In the genomic region with DNA sequence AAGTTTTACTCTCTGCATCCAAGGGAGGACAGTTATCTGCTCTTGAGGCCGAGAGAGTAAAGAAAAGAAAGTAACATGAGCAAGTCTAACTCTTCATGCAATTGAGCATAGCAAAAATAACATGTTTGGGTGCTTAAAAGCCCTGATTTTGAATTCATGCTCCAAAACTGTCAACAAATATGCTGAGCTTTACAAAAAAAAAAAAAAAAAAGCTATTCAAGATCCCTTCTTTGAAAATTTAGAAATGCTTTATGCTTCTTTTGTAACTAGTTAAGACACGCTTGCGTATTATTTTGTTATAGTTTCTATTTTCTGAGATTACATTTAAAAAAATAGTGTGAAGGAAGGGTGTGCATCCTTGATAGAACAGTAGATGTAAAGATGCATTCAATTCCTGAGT, we compare ENCODE assay signal across 38 cellular contexts.
"Had no signal": no experiment of that assay in that cellular context is flagged by ENCODE, and none has a peak within 500 bp of the region (broad histone marks: within the 10 kb centered on the region; RNA-seq: fewer than 3 reads in every experiment).

No MANE protein-coding gene starts in this region.

- DNase-seq: activated effector memory CD4-positive, alpha-beta T cell treated with anti-CD3 and anti-CD28 coated beads, Interleukin-2, amount 50 U/mL, for 16 hours; activated effector memory CD4-positive, alpha-beta T cell treated with Interleukin-2 at 50 U/mL for 16 hours; activated gamma-delta T cell; activated gamma-delta T cell treated with Interleukin-2 at 50 U/mL for 16 hours; activated naive CD4-positive, alpha-beta T cell; activated naive CD4-positive, alpha-beta T cell treated with anti-CD3 and anti-CD28 coated beads for 36 hours; activated naive CD4-positive, alpha-beta T cell treated with anti-CD3 and anti-CD28 coated beads, Interleukin-2, amount 10 ng/mL, durations not matched to agents 7 days and 5 days; activated naive CD4-positive, alpha-beta T cell treated with anti-CD3 and anti-CD28 coated beads, Interleukin-2, amount 50 U/mL, for 16 hours; activated naive CD4-positive, alpha-beta T cell treated with Interleukin-2 at 50 U/mL for 16 hours; activated naive CD8-positive, alpha-beta T cell treated with anti-CD3 and anti-CD28 coated beads for 36 hours; activated naive CD8-positive, alpha-beta T cell treated with anti-CD3 and anti-CD28 coated beads, Interleukin-2, amount 10 ng/mL, durations not matched to agents 7 days and 5 days; activated naive CD8-positive, alpha-beta T cell treated with anti-CD3 and anti-CD28 coated beads, Interleukin-2, amount 50 U/mL, for 24 hours; activated T-cell treated with anti-CD3 and anti-CD28 coated beads, Interleukin-2, amount 50 U/mL, for 24 hours; activated T-cell treated with anti-CD3 and anti-CD28 coated beads, Interleukin-2, amount 50 U/mL, for 4 hours; activated T-cell treated with anti-CD3 and anti-CD28 coated beads, Interleukin-2, amount 50 U/mL, for 48 hours; activated T-cell treated with anti-CD3 and anti-CD28 coated beads, Interleukin-2, amount 50 U/mL, for 72 hours; adrenal gland; amniotic stem cell; amygdala; anterior cingulate cortex; aorta; body of pancreas; brain microvascular endothelial cell; central memory CD4-positive, alpha-beta T cell; cerebellar nuclear complex had no signal

- H3K9me3 ChIP-seq: adrenal gland, ascending aorta, body of pancreas, breast epithelium had no signal

- H3K4me3 Mint-ChIP-seq: activated naive CD4-positive, alpha-beta T cell treated with anti-CD3 and anti-CD28 coated beads for 36 hours; activated naive CD4-positive, alpha-beta T cell treated with anti-CD3 and anti-CD28 coated beads, Interleukin-2, amount 10 ng/mL, durations not matched to agents 7 days and 5 days; activated naive CD4-positive, alpha-beta T cell treated with anti-CD3 and anti-CD28 coated beads, Interleukin-2, amount 50 U/mL, for 24 hours; activated naive CD8-positive, alpha-beta T cell; activated naive CD8-positive, alpha-beta T cell treated with anti-CD3 and anti-CD28 coated beads for 36 hours; activated naive CD8-positive, alpha-beta T cell treated with anti-CD3 and anti-CD28 coated beads, Interleukin-2, amount 10 ng/mL, durations not matched to agents 7 days and 5 days; activated naive CD8-positive, alpha-beta T cell treated with anti-CD3 and anti-CD28 coated beads, Interleukin-2, amount 50 U/mL, for 24 hours; activated T-cell treated with anti-CD3 and anti-CD28 coated beads, Interleukin-2, amount 50 U/mL, for 24 hours; activated T-cell treated with anti-CD3 and anti-CD28 coated beads, Interleukin-2, amount 50 U/mL, for 4 hours; activated T-cell treated with anti-CD3 and anti-CD28 coated beads, Interleukin-2, amount 50 U/mL, for 72 hours; activated T-helper 1 cell treated with anti-CD3 and anti-CD28 coated beads, Interleukin-12 subunit alpha, Interleukin-12 subunit beta, Interleukin-2, Interleukin-4 antibody, amounts not matched to agents 30 ng/mL and 10 ng/mL and 1 ng/mL, durations not matched to agents 14 hours and 24 hours and 36 hours; activated T-helper 17 cell treated with anti-CD3 and anti-CD28 coated beads, Interleukin-2, amount 50 U/mL, for 72 hours; brain; central memory CD8-positive, alpha-beta T cell had no signal

- ATAC-seq: activated naive CD4-positive, alpha-beta T cell treated with anti-CD3 and anti-CD28 coated beads, Interleukin-2, amount 50 U/mL, for 72 hours; activated naive CD8-positive, alpha-beta T cell treated with anti-CD3 and anti-CD28 coated beads, Interleukin-2, amount 50 U/mL, for 24 hours; activated T-cell treated with anti-CD3 and anti-CD28 coated beads, Interleukin-2, amount 50 U/mL, for 4 hours; activated T-cell treated with anti-CD3 and anti-CD28 coated beads, Interleukin-2, amount 50 U/mL, for 72 hours; activated T-helper 17 cell treated with anti-CD3 and anti-CD28 coated beads, Interleukin-2, amount 50 U/mL, for 72 hours; body of pancreas had no signal

- H3K27me3 Mint-ChIP-seq: activated naive CD4-positive, alpha-beta T cell treated with anti-CD3 and anti-CD28 coated beads, Interleukin-2, amount 50 U/mL, for 24 hours; activated naive CD8-positive, alpha-beta T cell; activated naive CD8-positive, alpha-beta T cell treated with anti-CD3 and anti-CD28 coated beads for 36 hours; activated naive CD8-positive, alpha-beta T cell treated with anti-CD3 and anti-CD28 coated beads, Interleukin-2, amount 50 U/mL, for 24 hours; activated T-cell treated with anti-CD3 and anti-CD28 coated beads, Interleukin-2, amount 50 U/mL, for 24 hours; central memory CD8-positive, alpha-beta T cell had no signal

- H3K36me3 ChIP-seq: adrenal gland, ascending aorta, brain microvascular endothelial cell, breast epithelium, cardiac muscle cell had no signal

- H3K27ac ChIP-seq: adrenal gland, ascending aorta, body of pancreas, brain microvascular endothelial cell, breast epithelium, cardiac muscle cell had no signal

- H3K4me1 Mint-ChIP-seq: activated naive CD4-positive, alpha-beta T cell treated with anti-CD3 and anti-CD28 coated beads, Interleukin-2, amount 10 ng/mL, durations not matched to agents 7 days and 5 days; activated naive CD4-positive, alpha-beta T cell treated with anti-CD3 and anti-CD28 coated beads, Interleukin-2, amount 50 U/mL, for 24 hours; activated naive CD8-positive, alpha-beta T cell treated with anti-CD3 and anti-CD28 coated beads, Interleukin-2, amount 10 ng/mL, durations not matched to agents 7 days and 5 days; activated naive CD8-positive, alpha-beta T cell treated with anti-CD3 and anti-CD28 coated beads, Interleukin-2, amount 50 U/mL, for 24 hours; activated T-helper 17 cell treated with anti-CD3 and anti-CD28 coated beads, Interleukin-2, amount 50 U/mL, for 72 hours; brain; central memory CD8-positive, alpha-beta T cell had no signal

- H3K36me3 Mint-ChIP-seq: activated naive CD4-positive, alpha-beta T cell treated with anti-CD3 and anti-CD28 coated beads, Interleukin-2, amount 10 ng/mL, durations not matched to agents 7 days and 5 days; activated naive CD4-positive, alpha-beta T cell treated with anti-CD3 and anti-CD28 coated beads, Interleukin-2, amount 50 U/mL, for 24 hours; activated naive CD4-positive, alpha-beta T cell treated with anti-CD3 and anti-CD28 coated beads, Interleukin-2, amount 50 U/mL, for 72 hours; activated naive CD8-positive, alpha-beta T cell; activated naive CD8-positive, alpha-beta T cell treated with anti-CD3 and anti-CD28 coated beads for 36 hours; activated naive CD8-positive, alpha-beta T cell treated with anti-CD3 and anti-CD28 coated beads, Interleukin-2, amount 10 ng/mL, durations not matched to agents 7 days and 5 days; brain had no signal

- H3K4me3 ChIP-seq: adrenal gland, ascending aorta, body of pancreas, breast epithelium, cardiac muscle cell had no signal

- H3K4me1 ChIP-seq: adrenal gland, ascending aorta, body of pancreas, breast epithelium had no signal

- H3K9me3 Mint-ChIP-seq: activated naive CD4-positive, alpha-beta T cell treated with anti-CD3 and anti-CD28 coated beads for 36 hours; activated naive CD4-positive, alpha-beta T cell treated with anti-CD3 and anti-CD28 coated beads, Interleukin-2, amount 10 ng/mL, durations not matched to agents 7 days and 5 days; activated naive CD4-positive, alpha-beta T cell treated with anti-CD3 and anti-CD28 coated beads, Interleukin-2, amount 50 U/mL, for 24 hours; activated naive CD4-positive, alpha-beta T cell treated with anti-CD3 and anti-CD28 coated beads, Interleukin-2, amount 50 U/mL, for 72 hours; activated naive CD8-positive, alpha-beta T cell treated with anti-CD3 and anti-CD28 coated beads for 36 hours; activated naive CD8-positive, alpha-beta T cell treated with anti-CD3 and anti-CD28 coated beads, Interleukin-2, amount 10 ng/mL, durations not matched to agents 7 days and 5 days; activated naive CD8-positive, alpha-beta T cell treated with anti-CD3 and anti-CD28 coated beads, Interleukin-2, amount 50 U/mL, for 24 hours; activated T-cell treated with anti-CD3 and anti-CD28 coated beads, Interleukin-2, amount 50 U/mL, for 24 hours; activated T-cell treated with anti-CD3 and anti-CD28 coated beads, Interleukin-2, amount 50 U/mL, for 4 hours; activated T-helper 1 cell treated with anti-CD3 and anti-CD28 coated beads, Interleukin-12 subunit alpha, Interleukin-12 subunit beta, Interleukin-2, Interleukin-4 antibody, amounts not matched to agents 30 ng/mL and 10 ng/mL and 1 ng/mL, durations not matched to agents 14 hours and 24 hours and 36 hours; activated T-helper 17 cell treated with anti-CD3 and anti-CD28 coated beads, Interleukin-2, amount 50 U/mL, for 72 hours; activated T-helper 2 cell treated with anti-CD3 and anti-CD28 coated beads, Interferon-gamma antibody, Interleukin-2, Interleukin-4, amounts not matched to agents 10 μg/mL and 5 μg/mL and 100 μg/mL, durations not matched to agents 14 hours and 24 hours and 36 hours; central memory CD8-positive, alpha-beta T cell had no signal

- FAIRE-seq: astrocyte, bronchial epithelial cell had no signal

- H3K27me3 ChIP-seq: adrenal gland, ascending aorta, body of pancreas, brain microvascular endothelial cell, breast epithelium, cardiac muscle cell had no signal

- H3K27ac Mint-ChIP-seq: activated naive CD4-positive, alpha-beta T cell treated with anti-CD3 and anti-CD28 coated beads for 36 hours; activated naive CD4-positive, alpha-beta T cell treated with anti-CD3 and anti-CD28 coated beads, Interleukin-2, amount 10 ng/mL, durations not matched to agents 7 days and 5 days; activated naive CD4-positive, alpha-beta T cell treated with anti-CD3 and anti-CD28 coated beads, Interleukin-2, amount 50 U/mL, for 24 hours; activated naive CD4-positive, alpha-beta T cell treated with anti-CD3 and anti-CD28 coated beads, Interleukin-2, amount 50 U/mL, for 72 hours; activated naive CD8-positive, alpha-beta T cell; activated naive CD8-positive, alpha-beta T cell treated with anti-CD3 and anti-CD28 coated beads for 36 hours; activated naive CD8-positive, alpha-beta T cell treated with anti-CD3 and anti-CD28 coated beads, Interleukin-2, amount 10 ng/mL, durations not matched to agents 7 days and 5 days; activated naive CD8-positive, alpha-beta T cell treated with anti-CD3 and anti-CD28 coated beads, Interleukin-2, amount 50 U/mL, for 24 hours; activated T-cell treated with anti-CD3 and anti-CD28 coated beads, Interleukin-2, amount 50 U/mL, for 24 hours; activated T-cell treated with anti-CD3 and anti-CD28 coated beads, Interleukin-2, amount 50 U/mL, for 72 hours; activated T-helper 1 cell treated with anti-CD3 and anti-CD28 coated beads, Interleukin-12 subunit alpha, Interleukin-12 subunit beta, Interleukin-2, Interleukin-4 antibody, amounts not matched to agents 30 ng/mL and 10 ng/mL and 1 ng/mL, durations not matched to agents 14 hours and 24 hours and 36 hours; activated T-helper 17 cell treated with anti-CD3 and anti-CD28 coated beads, Interleukin-2, amount 50 U/mL, for 72 hours; activated T-helper 2 cell treated with anti-CD3 and anti-CD28 coated beads, Interferon-gamma antibody, Interleukin-2, Interleukin-4, amounts not matched to agents 10 μg/mL and 5 μg/mL and 100 μg/mL, durations not matched to agents 14 hours and 24 hours and 36 hours; brain had no signal
